Comparison of ENCODE assay signal across 9 cellular contexts in the genomic region with DNA sequence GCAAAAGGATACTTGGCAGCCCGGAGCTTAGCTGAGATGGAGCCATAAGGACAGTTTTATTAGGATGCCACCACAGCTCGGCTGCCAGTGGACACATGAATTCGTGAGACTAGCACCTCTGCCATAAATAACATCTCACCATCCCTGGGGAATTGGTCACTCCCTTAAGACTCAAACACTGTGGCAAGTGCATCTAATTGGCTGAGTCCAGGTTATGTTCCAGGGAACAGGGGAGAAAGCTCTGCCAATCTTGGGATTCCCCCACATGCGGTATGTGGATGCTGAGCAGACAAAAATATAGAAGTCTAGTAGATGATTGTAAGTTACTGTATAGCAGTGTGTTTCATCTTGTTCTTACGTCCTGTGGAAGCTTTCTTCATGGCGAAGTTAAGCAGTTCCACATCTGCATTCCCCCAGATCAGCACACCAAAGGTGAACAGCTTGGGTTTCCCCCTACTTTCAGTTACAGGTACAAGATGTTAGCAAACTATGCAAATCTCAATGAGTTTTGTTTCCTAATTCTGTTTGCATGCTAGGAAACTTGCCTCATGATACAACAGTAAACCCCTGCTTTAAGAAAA.
DNase-seq lines count a peak whose midpoint lies in the region; ATAC-seq and TF ChIP-seq lines count a peak whose summit lies in the region.
"Had no signal": no experiment of that assay in that cellular context is flagged by ENCODE, and none has a peak within 500 bp of the region (broad histone marks: within the 10 kb centered on the region; RNA-seq: fewer than 3 reads in every experiment).

No MANE protein-coding gene starts in this region.

- H3K36me3 Mint-ChIP-seq in memory B cell: peaks cover 18% of the 10 kb centered on the region

- no peaks in the 10 kb centered on the region for H3K9me3 ChIP-seq in suprapubic skin

- H3K4me3 ChIP-seq in suprapubic skin: no peak overlapping the region

- ATAC-seq in GM18511 (IDR thresholded peaks at IDR 0.05; ENCODE audit: unreplicated experiment) (peak; percentile 83), GM21360 (IDR thresholded peaks at IDR 0.05; ENCODE audit: unreplicated experiment) (peak; percentile 75), HG03159 (IDR thresholded peaks at IDR 0.05; ENCODE audit: unreplicated experiment) (peak; percentile 77), memory B cell (ENCODE audit: low read depth) (peak; percentile 97)

- H3K27ac Mint-ChIP-seq in memory B cell: peak overlapping the region; percentile 90

- 79% methylated on average over 6 of the region's 6 CpGs for WGBS in suprapubic skin

- no peak for TF ChIP-seq POLR2A in suprapubic skin (IDR thresholded peaks at IDR 0.05)

- H3K27me3 Mint-ChIP-seq in memory B cell: no peaks in the 10 kb centered on the region

- H3K4me1 ChIP-seq in suprapubic skin: peaks cover 8% of the 10 kb centered on the region

- H3K36me3 ChIP-seq in suprapubic skin: no peaks in the 10 kb centered on the region

- H3K27me3 ChIP-seq in suprapubic skin: no peaks in the 10 kb centered on the region

- TF ChIP-seq CTCF in suprapubic skin (IDR thresholded peaks at IDR 0.05): no peak

- H3K9me3 Mint-ChIP-seq in memory B cell: no peaks in the 10 kb centered on the region

- DNase-seq in memory B cell (ENCODE audit: low spot score in 2 of 2) (peak in 1 of 2 donors; percentile 38), OCI-M2 (lab: John Stamatoyannopoulos, UW; ENCODE audit: unreplicated experiment) (no peak), suprapubic skin (ENCODE audit: low spot score in 2 of 2) (no peak), NCI-H1105 treated with DMSO at 0.1 percent for 48 hours (lab: John Stamatoyannopoulos, UW) (no peak)
- no peak for DNase-seq in stimulated activated naive CD4-positive, alpha-beta T cell treated with Interleukin-2 at 50 U/mL for 16 hours (lab: John Stamatoyannopoulos, UW)
- DNase-seq: NCI-H2171 treated with DMSO at 0.1 percent for 48 hours had no signal

- H3K4me1 Mint-ChIP-seq in memory B cell: peaks cover 40% of the 10 kb centered on the region

- H3K27ac ChIP-seq in suprapubic skin: no peak overlapping the region

- H3K4me3 Mint-ChIP-seq in memory B cell: peak overlapping the region; percentile 54

- no peak for TF ChIP-seq EP300 in suprapubic skin (IDR thresholded peaks at IDR 0.05)
